Comparison of ENCODE assay signal across 10 cellular contexts in the genomic region with DNA sequence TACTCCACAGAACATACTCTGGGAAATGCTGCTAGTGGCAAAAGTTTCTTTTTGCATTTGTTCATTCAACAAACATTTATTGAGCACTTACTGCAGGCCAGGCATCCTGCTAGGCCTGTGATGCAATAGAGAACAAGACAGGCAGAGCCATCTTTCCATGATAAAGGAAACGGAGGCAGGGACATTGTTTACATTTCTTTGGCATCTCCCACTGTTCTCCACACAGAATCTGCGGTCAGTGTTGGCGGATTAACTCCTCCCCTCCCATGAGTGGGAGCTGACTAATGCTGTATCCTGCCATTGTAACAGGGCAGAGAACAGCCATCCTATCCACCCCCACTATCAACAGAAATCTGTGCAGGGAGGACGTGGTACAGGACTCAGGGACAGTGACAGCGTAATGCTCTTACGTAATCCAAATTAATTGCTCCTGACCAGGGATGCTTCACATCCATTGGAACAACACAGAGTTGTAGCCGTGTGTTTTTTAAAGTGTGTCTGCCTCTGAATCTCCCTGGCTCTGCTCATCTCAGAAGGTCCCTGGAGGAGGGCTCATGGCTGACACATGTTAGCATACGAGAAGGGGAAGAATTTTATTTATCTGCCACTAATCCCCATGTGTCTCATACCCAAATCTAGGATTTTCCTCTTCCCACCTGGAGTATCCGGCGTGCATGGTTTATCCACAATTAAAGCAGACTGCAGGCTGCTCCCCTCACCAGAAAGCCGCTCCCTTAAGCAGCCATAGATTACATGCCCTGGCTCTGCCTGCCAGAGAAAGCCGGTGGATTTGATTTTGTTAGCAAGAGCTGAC. TPM values are rescaled to one million over a fixed set of nuclear protein-coding genes. Genes with fewer than 3 reads are reported as not detected.
DNase-seq lines count a peak whose midpoint lies in the region; ATAC-seq and TF ChIP-seq lines count a peak whose summit lies in the region.
"Had no signal": no experiment of that assay in that cellular context is flagged by ENCODE, and none has a peak within 500 bp of the region (broad histone marks: within the 10 kb centered on the region; RNA-seq: fewer than 3 reads in every experiment).

No MANE protein-coding gene starts in this region.

- peak overlapping the region; percentile 2; the same call in 1 of the 2 replicates for H3K4me2 ChIP-seq in PC-9
- peak overlapping the region; percentile 51 for H3K4me2 ChIP-seq in osteoblast (ENCODE audit: insufficient read depth, low read length)

- H3K4me3 Mint-ChIP-seq in activated naive CD8-positive, alpha-beta T cell treated with anti-CD3 and anti-CD28 coated beads for 36 hours: no peak overlapping the region
- H3K4me3 Mint-ChIP-seq: activated CD4-positive, alpha-beta memory T cell treated with anti-CD3 and anti-CD28 coated beads for 36 hours had no signal

- peaks cover 54% of the 10 kb centered on the region for H3F3A ChIP-seq in PC-9 (ENCODE audit: insufficient read depth, low read depth)

- H3K9me3 ChIP-seq in PC-9 (ENCODE audit: insufficient read depth, low read depth) (no peaks in the 10 kb centered on the region), osteoblast (ENCODE audit: low read depth, low read length) (no peaks in the 10 kb centered on the region)

- H3K27ac ChIP-seq in PC-9 (0 out of 2 replicates have a peak overlapping the region, but pooled peaks have one; percentile 6), osteoblast (ENCODE audit: low read depth, low read length) (peak overlapping the region; percentile 56)

- H3K9me2 ChIP-seq in PC-9 (ENCODE audit: insufficient read depth): no peaks in the 10 kb centered on the region

- no peaks in the 10 kb centered on the region for H3K4me1 Mint-ChIP-seq in activated naive CD8-positive, alpha-beta T cell treated with anti-CD3 and anti-CD28 coated beads for 36 hours

- H3K36me3 ChIP-seq in PC-9 (ENCODE audit: low read depth) (peaks cover 25% of the 10 kb centered on the region), osteoblast (ENCODE audit: insufficient read depth, low read length) (peaks cover 3% of the 10 kb centered on the region)

- no peak overlapping the region for H3K4me3 ChIP-seq in PC-9
- H3K4me3 ChIP-seq in epithelial cell of proximal tubule (ENCODE audit: low read depth, low read length): no peak overlapping the region
- H3K4me3 ChIP-seq in osteoblast (ENCODE audit: insufficient read depth, low read length): no peak overlapping the region

- no peaks in the 10 kb centered on the region for H3K9me3 Mint-ChIP-seq in activated naive CD8-positive, alpha-beta T cell treated with anti-CD3 and anti-CD28 coated beads for 36 hours
- H3K9me3 Mint-ChIP-seq: activated CD4-positive, alpha-beta memory T cell treated with anti-CD3 and anti-CD28 coated beads for 36 hours had no signal

- H2AFZ ChIP-seq in PC-9 (no peak overlapping the region), osteoblast (ENCODE audit: low read length) (peak overlapping the region; percentile 1)

- intact Hi-C loops in PC-9 (cut with micrococcal nuclease; ENCODE audit: unreplicated experiment): loop anchor here (2.0 kb wide), 1 partner anchor 81 kb away; no protein-coding TSS in a partner anchor

- H3K27me3 ChIP-seq in PC-9 (ENCODE audit: insufficient read depth, low read depth): no peaks in the 10 kb centered on the region
- no peaks in the 10 kb centered on the region for H3K27me3 ChIP-seq in osteoblast (ENCODE audit: insufficient read depth, low read length)

- BruUV-seq in PC-9 (replicated peaks; lab: Mats Ljungman, UMichigan): no TSS peak

- H3K27ac Mint-ChIP-seq in activated naive CD8-positive, alpha-beta T cell treated with anti-CD3 and anti-CD28 coated beads for 36 hours: no peak overlapping the region
- H3K27ac Mint-ChIP-seq: activated CD4-positive, alpha-beta memory T cell treated with anti-CD3 and anti-CD28 coated beads for 36 hours had no signal

- TF ChIP-seq CTCF in PC-9 (conservative IDR thresholded peaks at IDR 0.05) (no peak), epithelial cell of proximal tubule (conservative IDR thresholded peaks at IDR 0.05; ENCODE audit: low read depth, low read length) (no peak), osteoblast (IDR thresholded peaks at IDR 0.05; ENCODE audit: extremely low read depth, low read depth, low read length) (no peak)

- H3K36me3 Mint-ChIP-seq in activated naive CD8-positive, alpha-beta T cell treated with anti-CD3 and anti-CD28 coated beads for 36 hours: no peaks in the 10 kb centered on the region
- H3K36me3 Mint-ChIP-seq: activated CD4-positive, alpha-beta memory T cell treated with anti-CD3 and anti-CD28 coated beads for 36 hours had no signal

- H3K79me2 ChIP-seq in PC-9 (ENCODE audit: low read depth): peaks cover 14% of the 10 kb centered on the region; the same call in 1 of the 2 replicates
- peaks cover 9% of the 10 kb centered on the region for H3K79me2 ChIP-seq in osteoblast (ENCODE audit: insufficient read depth, low read length)

- POLR2A ChIA-PET in PC-9 (lab: Charles Lee; ENCODE audit: unreplicated experiment): no interaction called here

- H4K20me1 ChIP-seq in PC-9 (ENCODE audit: insufficient read depth): no peaks in the 10 kb centered on the region
- no peaks in the 10 kb centered on the region for H4K20me1 ChIP-seq in osteoblast (ENCODE audit: insufficient read depth, low read length)

- no peak for ATAC-seq in GM21717 (IDR thresholded peaks at IDR 0.05; ENCODE audit: unreplicated experiment)

- no peaks in the 10 kb centered on the region for H3K27me3 Mint-ChIP-seq in activated naive CD8-positive, alpha-beta T cell treated with anti-CD3 and anti-CD28 coated beads for 36 hours

- DNase-seq in GM04504 (ENCODE audit: low read depth) (peak; percentile 96), PC-9 (peak; percentile 48 to 65), epithelial cell of proximal tubule (ENCODE audit: low read depth) (peak; percentile 32), osteoblast (ENCODE audit: insufficient read length, low spot score, missing footprints) (peak; percentile 93), activated gamma-delta T cell (lab: John Stamatoyannopoulos, UW) (no peak)
- no peak for DNase-seq in stimulated activated CD8-positive, alpha-beta memory T cell treated with anti-CD3 and anti-CD28 coated beads, Interleukin-4, amount 100 ng/mL, for 48 hours
- DNase-seq in activated naive CD8-positive, alpha-beta T cell treated with anti-CD3 and anti-CD28 coated beads for 36 hours: no peak
- DNase-seq: activated CD4-positive, alpha-beta memory T cell treated with anti-CD3 and anti-CD28 coated beads for 36 hours; KBM-7 had no signal

- CTCF ChIA-PET in PC-9 (lab: Charles Lee): no interaction called here

- H3K4me1 ChIP-seq in PC-9 (replicated peaks; ENCODE audit: insufficient read depth) (peaks cover 51% of the 10 kb centered on the region), osteoblast (ENCODE audit: insufficient read depth, low read length) (peaks cover 60% of the 10 kb centered on the region)

RNA-seq across cellular contexts. Expression of gene STEAP3, which starts 32.3 kb away (rescaled TPM):
- total RNA-seq in PC-9 (2021) (23.0 and 26.3 TPM in 2 replicates), epithelial cell of proximal tubule (27.8 and 35.1 TPM in 2 replicates), osteoblast (27.4 and 40.9 TPM in 2 replicates)
- total RNA-seq in activated naive CD8-positive, alpha-beta T cell treated with anti-CD3 and anti-CD28 coated beads for 36 hours: under 1 TPM; 0.60 to 0.90 TPM

Comparison
In these comparisons a context has a peak if more than half of its experiments do, and no peak if none do; other contexts are left out.
1. DNase-seq: peak in GM04504 (single experiment), PC-9 (2 of 2), epithelial cell of proximal tubule (single experiment) and osteoblast (single experiment); none in stimulated activated CD8-positive, alpha-beta memory T cell treated with anti-CD3 and anti-CD28 coated beads, Interleukin-4, amount 100 ng/mL, for 48 hours (single experiment), activated gamma-delta T cell (single experiment) and activated naive CD8-positive, alpha-beta T cell treated with anti-CD3 and anti-CD28 coated beads for 36 hours (single experiment).
2. RNA of gene STEAP3, which starts 32.3 kb away (total RNA-seq): 27.4 to 40.9 TPM in osteoblast, 27.8 to 35.1 TPM in epithelial cell of proximal tubule and 23.0 to 26.3 TPM in PC-9; 0.60 to 0.90 TPM in activated naive CD8-positive, alpha-beta T cell treated with anti-CD3 and anti-CD28 coated beads for 36 hours; every median in the first group is over 10 times any median in the second.